In genomic region chr1:232952514-232953175, GRCh38 we compare ENCODE assay signal across 8 cellular contexts. TPM values are rescaled to one million over a fixed set of nuclear protein-coding genes. Genes with fewer than 3 reads are reported as not detected.
DNase-seq lines count a peak whose midpoint lies in the region; ATAC-seq and TF ChIP-seq lines count a peak whose summit lies in the region.

No MANE protein-coding gene starts in this region.

- TF ChIP-seq CTCF in GM12874 (IDR thresholded peaks at IDR 0.05; ENCODE audit: insufficient read depth, low read depth, low read length) = peak; percentile 79
- peak; percentile 76 for TF ChIP-seq CTCF in epithelial cell of proximal tubule (conservative IDR thresholded peaks at IDR 0.05; ENCODE audit: low read depth, low read length)
- peak; percentile 61 for TF ChIP-seq CTCF in nephron progenitor cell (IDR thresholded peaks at IDR 0.05)

- ATAC-seq in HG02763 (IDR thresholded peaks at IDR 0.05; ENCODE audit: unreplicated experiment) = peak; percentile 44

- H3K9me3 Mint-ChIP-seq in nephron progenitor cell = peaks cover 9% of the 10 kb centered on the region

- DNase-seq in Ammon's horn (ENCODE audit: low spot score) = peak; percentile 31
- peak; percentile 66 for DNase-seq in NAMALWA (ENCODE audit: low spot score)
- DNase-seq in UCSD-AML1 (lab: John Stamatoyannopoulos, UW; ENCODE audit: unreplicated experiment) = peak; percentile 42
- no peak for DNase-seq in epithelial cell of proximal tubule (ENCODE audit: low read depth)
- DNase-seq in nephron progenitor cell = peak; percentile 42
- no peak for DNase-seq in activated CD4-positive, CD25-positive, alpha-beta regulatory T cell treated with anti-CD3 and anti-CD28 coated beads, Interleukin-2, amount 50 U/mL, for 72 hours

- H3K36me3 Mint-ChIP-seq in nephron progenitor cell (ENCODE audit: low read depth) = peaks cover 32% of the 10 kb centered on the region

- H3K4me3 Mint-ChIP-seq in nephron progenitor cell = peak overlapping the region; percentile 97

- H3K4me3 ChIP-seq in epithelial cell of proximal tubule (ENCODE audit: low read depth, low read length) = no peak overlapping the region

- peak overlapping the region; percentile 85 for H3K27ac Mint-ChIP-seq in nephron progenitor cell

- H3K27me3 Mint-ChIP-seq in nephron progenitor cell (ENCODE audit: low read depth, poor library complexity) = peaks cover 5% of the 10 kb centered on the region

- peaks cover 50% of the 10 kb centered on the region for H3K4me1 Mint-ChIP-seq in nephron progenitor cell

RNA-seq across cellular contexts. Expression of gene NTPCR, which starts 2.2 kb away (rescaled TPM):
- total RNA-seq in epithelial cell of proximal tubule = 31.0 and 31.2 TPM in 2 replicates

Comparison
In these comparisons a context has a peak if more than half of its experiments do, and no peak if none do; other contexts are left out.
1. DNase-seq: peak in Ammon's horn (single experiment), NAMALWA (single experiment), UCSD-AML1 (single experiment) and nephron progenitor cell (single experiment); none in epithelial cell of proximal tubule (single experiment) and activated CD4-positive, CD25-positive, alpha-beta regulatory T cell treated with anti-CD3 and anti-CD28 coated beads, Interleukin-2, amount 50 U/mL, for 72 hours (single experiment).
2. Peak in every context shown above with its lines, with median percentiles within 50 percentile points of each other: CTCF ChIP-seq.